ENCODE assay signal across 16 cellular contexts in the genomic region with DNA sequence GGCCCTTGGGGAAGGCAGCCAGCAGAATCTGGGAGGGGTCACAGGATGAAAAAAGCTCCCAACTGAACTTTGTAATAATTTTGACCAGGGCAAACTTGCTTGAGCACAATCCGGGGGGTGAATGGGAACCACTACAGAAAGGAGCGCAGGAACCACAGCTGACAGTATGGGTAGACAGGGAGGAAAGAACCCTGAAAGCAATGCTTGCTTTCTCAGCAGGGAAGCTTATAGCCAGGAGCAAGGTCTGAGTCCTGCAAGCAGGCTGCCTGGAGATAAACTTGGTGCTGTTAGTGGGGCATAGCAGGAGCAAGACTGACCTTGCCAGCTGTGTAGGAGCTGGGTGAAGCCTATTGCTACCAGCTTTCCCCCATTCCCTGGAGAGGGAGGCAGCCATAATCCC.
DNase-seq lines count a peak whose midpoint lies in the region; ATAC-seq, FAIRE-seq and TF ChIP-seq lines count a peak whose summit lies in the region.
"Had no signal": no experiment of that assay in that cellular context is flagged by ENCODE, and none has a peak within 500 bp of the region (broad histone marks: within the 10 kb centered on the region; RNA-seq: fewer than 3 reads in every experiment).

No MANE protein-coding gene starts in this region.

- no peak overlapping the region for H2BK15ac ChIP-seq in H1 (ENCODE audit: low read length)

- no peak for TF ChIP-seq CTCF in H1 (IDR thresholded peaks at IDR 0.05; ENCODE audit: control extremely low read depth in 1 of 3, insufficient read depth in 1 of 3, low read depth in 1 of 3, low read length in 3 of 3)
- no peak for TF ChIP-seq CTCF in nephron (IDR thresholded peaks at IDR 0.05; ENCODE audit: unreplicated experiment in 3 of 3)
- no peak for TF ChIP-seq CTCF in type B pancreatic cell (conservative IDR thresholded peaks at IDR 0.05)

- TF ChIP-seq EP300 in H1 (IDR thresholded peaks at IDR 0.05; ENCODE audit: borderline replicate concordance in 1 of 2, low read depth in 2 of 2, low read length in 2 of 2): no peak

- H4K91ac ChIP-seq in H1 (replicated peaks; ENCODE audit: insufficient read length, low read length): no peak overlapping the region

- H3K36me3 ChIP-seq in H1 (ENCODE audit: control insufficient read depth in 2 of 4, insufficient read depth in 4 of 4, low read length in 3 of 4): no peaks in the 10 kb centered on the region

- no peak overlapping the region for H2BK12ac ChIP-seq in H1 (ENCODE audit: low read depth, low read length)

- H3K9me3 ChIP-seq in H1 (ENCODE audit: insufficient read depth in 2 of 2, low read depth in 1 of 2, low read length in 1 of 2): peaks cover 1 to 4% of the 10 kb centered on the region in 2 experiments; a peak in 3 of 4 replicates

- no peaks in the 10 kb centered on the region for H3K79me2 ChIP-seq in H1 (ENCODE audit: control insufficient read depth in 1 of 2, insufficient read depth in 2 of 2, low read length in 2 of 2)

- TF ChIP-seq POLR2A in H1 (IDR thresholded peaks at IDR 0.05; ENCODE audit: control extremely low read depth in 1 of 2, low read depth in 2 of 2, low read length in 2 of 2): no peak

- H4K5ac ChIP-seq in H1 (ENCODE audit: insufficient read length, low read depth, low read length): no peak overlapping the region

- H4K8ac ChIP-seq in H1 (ENCODE audit: extremely low read depth, insufficient read depth, low read length): no peak overlapping the region

- H3K9me3 Mint-ChIP-seq in nephron (peaks cover 34% of the 10 kb centered on the region), type B pancreatic cell (peaks cover 7% of the 10 kb centered on the region), T-cell (peaks cover 0 to 17% (median 7%) of the 10 kb centered on the region in 3 donors)

- H3K4me1 Mint-ChIP-seq in nephron (peaks cover 19% of the 10 kb centered on the region), type B pancreatic cell (ENCODE audit: unreplicated experiment) (peaks cover 16% of the 10 kb centered on the region), T-cell (no peaks in the 10 kb centered on the region)
- H3K4me1 Mint-ChIP-seq: CD4-positive, alpha-beta memory T cell had no signal

- no peaks in the 10 kb centered on the region for H3K4me1 ChIP-seq in H1 (replicated peaks in 1 of 4; ENCODE audit: control insufficient read depth in 3 of 4, insufficient read depth in 4 of 4, low read length in 3 of 4)

- no peak for ATAC-seq in T-cell (replicated peaks in 1 of 4)
- ATAC-seq: GM12878 had no signal

- DNase-seq in NCI-H69 (lab: John Stamatoyannopoulos, UW): peak; percentile 49
- no peak for DNase-seq in H1 (ENCODE audit: low read depth in 1 of 2, low spot score in 2 of 2)
- DNase-seq in type B pancreatic cell (ENCODE audit: extremely low spot score, unreplicated experiment): peak; percentile 16
- no peak for DNase-seq in ecto neural progenitor cell (ENCODE audit: low spot score)
- no peak for DNase-seq in activated CD4-positive, alpha-beta T cell treated with anti-CD3 and anti-CD28 coated beads, Interleukin-2, amount 50 U/mL, for 48 hours
- DNase-seq in T-cell: no peak
- DNase-seq: CD4-positive, alpha-beta memory T cell; DMS79 had no signal

- no peaks in the 10 kb centered on the region for H3K23me2 ChIP-seq in H1 (ENCODE audit: low read depth, low read length)

- H3K4ac ChIP-seq in H1 (replicated peaks; ENCODE audit: insufficient read length, low read depth, low read length): no peak overlapping the region

- no peak overlapping the region for H3K9ac ChIP-seq in H1 (replicated peaks in 1 of 4; ENCODE audit: extremely low read depth in 1 of 4, low read depth in 3 of 4, low read length in 3 of 4)

- H2BK120ac ChIP-seq in H1 (replicated peaks; ENCODE audit: low read depth, low read length): peak overlapping the region; percentile 43

- no peak overlapping the region for H3K23ac ChIP-seq in H1 (ENCODE audit: insufficient read length)

- TF ChIP-seq RAD21 in H1 (IDR thresholded peaks at IDR 0.05 in 1 of 2, conservative IDR thresholded peaks at IDR 0.05 in 1 of 2; ENCODE audit: low read depth in 2 of 2, low read length in 2 of 2): no peak

- 0 out of 2 replicates have a peak overlapping the region, but pooled peaks have one; percentile 7 for H2AFZ ChIP-seq in H1 (ENCODE audit: low read length)

- H3K36me3 Mint-ChIP-seq in nephron (ENCODE audit: low read depth) (no peaks in the 10 kb centered on the region), type B pancreatic cell (no peaks in the 10 kb centered on the region), T-cell (no peaks in the 10 kb centered on the region)
- H3K36me3 Mint-ChIP-seq: CD4-positive, alpha-beta memory T cell had no signal

- POLR2A ChIA-PET in H1 (lab: Charles Lee; ENCODE audit: partially characterized antibody): interaction anchor here (0.9 to 1.3 kb wide), 2 partner anchors 13 to 82 kb away, joined by 3 to 4 read pairs; no protein-coding TSS in a partner anchor
- POLR2A ChIA-PET in T-cell (lab: Charles Lee): no interaction called here

- H2BK5ac ChIP-seq in H1 (ENCODE audit: low read depth, low read length): 0 out of 2 replicates have a peak overlapping the region, but pooled peaks have one; percentile 39

- H3K56ac ChIP-seq in H1 (replicated peaks; ENCODE audit: insufficient read length, low read depth, low read length): no peak overlapping the region

- no peak for FAIRE-seq in H1 (lab: Jason Lieb, UNC)
- FAIRE-seq: A204.1, GM12878, GM18507, H54 had no signal

- WGBS in H1 (ENCODE audit: extremely low coverage in 1 of 2, insufficient coverage in 1 of 2, insufficient read length in 1 of 2, insufficient replicate concordance in 2 of 2, low coverage in 1 of 2, low lambda C conversion rate in 2 of 2, missing lambda C conversion rate in 1 of 2), 2 experiments: 61% methylated on average over 2 of the region's 2 CpGs; no CpG with 5 or more reads in 1 of the 2 experiments

- no peaks in the 10 kb centered on the region for H4K20me1 ChIP-seq in H1 (replicated peaks in 1 of 2; ENCODE audit: control insufficient read depth in 1 of 2, insufficient read depth in 2 of 2, low read length in 2 of 2)

- CTCF ChIA-PET in H1 (lab: Charles Lee; ENCODE audit: partially characterized antibody): interaction anchor here (0.6 to 1.8 kb wide), 8 partner anchors 9 to 105 kb away, joined by 3 to 4 read pairs (median 4); no protein-coding TSS in a partner anchor
- CTCF ChIA-PET in T-cell (lab: Charles Lee): no interaction called here

- no peaks in the 10 kb centered on the region for H3K27me3 ChIP-seq in H1 (replicated peaks in 1 of 4; ENCODE audit: control insufficient read depth in 3 of 4, extremely low read depth in 1 of 4, insufficient read depth in 3 of 4, low read length in 3 of 4)

- no peak overlapping the region for H2BK20ac ChIP-seq in H1 (ENCODE audit: low read length)

- no peak overlapping the region for H3K4me3 ChIP-seq in H1 (ENCODE audit: extremely low read depth in 1 of 4, insufficient read depth in 2 of 4, low read depth in 3 of 4, low read length in 4 of 4)
- H3K4me3 ChIP-seq: GM12878 had no signal

- no peak overlapping the region for H3K14ac ChIP-seq in H1 (ENCODE audit: insufficient read length)

- H3K27ac ChIP-seq in H1 (ENCODE audit: low read depth, low read length): no peak overlapping the region
- H3K27ac ChIP-seq: C4-2B, HL-60 had no signal

- H3K4me3 Mint-ChIP-seq in nephron: peak overlapping the region in 1 of 3 experiments; percentile 57
- H3K4me3 Mint-ChIP-seq in type B pancreatic cell: peak overlapping the region; percentile 37
- H3K4me3 Mint-ChIP-seq in T-cell: no peak overlapping the region
- H3K4me3 Mint-ChIP-seq: B cell; CD4-positive, alpha-beta memory T cell had no signal

- no peak overlapping the region for H3K4me2 ChIP-seq in H1 (ENCODE audit: insufficient read depth in 1 of 2, low read depth in 2 of 2, low read length in 2 of 2)

- H2AK5ac ChIP-seq in H1 (ENCODE audit: low read depth, low read length): no peak overlapping the region

- H3K79me1 ChIP-seq in H1 (ENCODE audit: low read depth, low read length): no peaks in the 10 kb centered on the region

- no peak overlapping the region for H3K18ac ChIP-seq in H1 (ENCODE audit: extremely low read depth, low read length)

- peak overlapping the region; percentile 30 to 75 (median 70) for H3K27ac Mint-ChIP-seq in nephron
- no peak overlapping the region for H3K27ac Mint-ChIP-seq in type B pancreatic cell
- H3K27ac Mint-ChIP-seq in T-cell: no peak overlapping the region
- H3K27ac Mint-ChIP-seq: B cell; CD4-positive, alpha-beta memory T cell had no signal

- no peaks in the 10 kb centered on the region for H3K27me3 Mint-ChIP-seq in nephron (ENCODE audit: low read depth)
- no peaks in the 10 kb centered on the region for H3K27me3 Mint-ChIP-seq in type B pancreatic cell
- peaks cover 7 to 24% of the 10 kb centered on the region in 2 donors for H3K27me3 Mint-ChIP-seq in T-cell
- H3K27me3 Mint-ChIP-seq: B cell had no signal

TF ChIP-seq in H1, 55 proteins besides CTCF, POLR2A, EP300 and RAD21 (continues in another document):
- no peak for TF ChIP-seq SIRT6 (IDR thresholded peaks at IDR 0.05; ENCODE audit: low read length)
- TF ChIP-seq BCL11A (IDR thresholded peaks at IDR 0.05; ENCODE audit: low read depth in 2 of 2, low read length in 2 of 2): no peak
- TF ChIP-seq SAP30 (IDR thresholded peaks at IDR 0.05; ENCODE audit: insufficient read depth, insufficient replicate concordance, low read length): no peak
- TF ChIP-seq SP4 (IDR thresholded peaks at IDR 0.05; ENCODE audit: low read length): no peak
- TF ChIP-seq HDAC2 (IDR thresholded peaks at IDR 0.05; ENCODE audit: borderline replicate concordance in 1 of 2, low read depth in 2 of 2, low read length in 2 of 2): no peak
- no peak for TF ChIP-seq GTF2F1 (IDR thresholded peaks at IDR 0.05; ENCODE audit: borderline replicate concordance, low read depth, low read length)
- TF ChIP-seq ASH2L (IDR thresholded peaks at IDR 0.05; ENCODE audit: low read length): no peak
- no peak for TF ChIP-seq CBX8 (IDR thresholded peaks at IDR 0.05; ENCODE audit: borderline replicate concordance, low read depth, low read length)
- TF ChIP-seq TBP (IDR thresholded peaks at IDR 0.05; ENCODE audit: low read depth, low read length): no peak
- no peak for TF ChIP-seq POU5F1 (IDR thresholded peaks at IDR 0.05; ENCODE audit: low read depth, low read length)
- no peak for TF ChIP-seq CEBPB (IDR thresholded peaks at IDR 0.05; ENCODE audit: low read depth, low read length)
- no peak for TF ChIP-seq JUND (IDR thresholded peaks at IDR 0.05; ENCODE audit: low read length)
- no peak for TF ChIP-seq SIX5 (IDR thresholded peaks at IDR 0.05; ENCODE audit: low read depth, low read length)
- no peak for TF ChIP-seq KDM1A (IDR thresholded peaks at IDR 0.05; ENCODE audit: borderline replicate concordance, low read length)
- no peak for TF ChIP-seq ZNF274 (IDR thresholded peaks at IDR 0.05; ENCODE audit: borderline replicate concordance, extremely low read depth, low read length)
- no peak for TF ChIP-seq ATF3 (IDR thresholded peaks at IDR 0.05; ENCODE audit: insufficient read depth, low read depth, low read length)

Comparison
In these comparisons a context has a peak if more than half of its experiments do, and no peak if none do; other contexts are left out.
1. DNase-seq: peak in NCI-H69 (single experiment) and type B pancreatic cell (single experiment); none in H1 (0 of 2), ecto neural progenitor cell (single experiment), activated CD4-positive, alpha-beta T cell treated with anti-CD3 and anti-CD28 coated beads, Interleukin-2, amount 50 U/mL, for 48 hours (0 of 2) and T-cell (0 of 34).
2. H3K27ac Mint-ChIP-seq: peak in nephron (3 of 3); none in type B pancreatic cell (single experiment) and T-cell (0 of 2).